9 cellular contexts compared by ENCODE assay signal in the genomic region with DNA sequence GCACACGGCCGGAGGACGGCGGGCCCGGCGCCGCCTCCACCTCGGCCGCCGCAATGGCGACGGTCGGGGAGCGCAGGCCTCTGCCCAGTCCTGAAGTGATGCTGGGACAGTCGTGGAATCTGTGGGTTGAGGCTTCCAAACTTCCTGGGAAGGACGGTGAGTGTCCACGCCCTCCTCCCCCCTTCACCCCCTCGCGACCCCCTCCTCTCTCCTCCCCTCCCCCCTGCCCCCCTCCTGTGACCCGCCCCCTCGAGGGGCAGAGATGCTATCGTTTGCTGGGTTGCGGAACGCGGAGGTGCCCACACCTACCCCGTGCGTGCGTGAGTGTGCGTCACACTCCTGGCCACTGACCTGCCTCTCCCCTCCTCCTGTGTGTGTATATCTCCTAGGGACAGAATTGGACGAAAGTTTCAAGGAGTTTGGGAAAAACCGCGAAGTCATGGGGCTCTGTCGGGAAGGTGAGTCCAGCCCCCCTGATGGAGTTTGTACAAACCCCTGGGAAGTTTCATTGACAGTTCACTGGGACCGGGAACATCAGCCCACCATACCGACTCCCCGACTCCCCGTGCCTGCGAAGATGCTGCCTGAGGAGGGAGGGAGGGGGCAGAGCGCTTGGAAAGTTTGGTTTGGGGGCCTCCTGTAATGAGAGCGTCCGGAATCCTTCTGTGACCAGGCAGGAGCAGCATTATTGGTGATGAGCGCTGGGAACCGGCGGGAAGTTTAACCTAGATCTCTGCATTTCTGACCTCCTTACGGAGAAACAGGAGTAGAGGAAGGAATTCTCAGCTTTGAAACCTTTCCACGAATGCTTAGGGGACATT. TPM values are rescaled to one million over a fixed set of nuclear protein-coding genes. Genes with fewer than 3 reads are reported as not detected.
DNase-seq lines count a peak whose midpoint lies in the region; ATAC-seq and TF ChIP-seq lines count a peak whose summit lies in the region.
"Had no signal": no experiment of that assay in that cellular context is flagged by ENCODE, and none has a peak within 500 bp of the region (broad histone marks: within the 10 kb centered on the region; RNA-seq: fewer than 3 reads in every experiment).

No MANE protein-coding gene starts in this region.

- peak overlapping the region; percentile 93 for H3K9ac ChIP-seq in trophoblast cell (ENCODE audit: low read length)

- no peaks in the 10 kb centered on the region for H3K9me2 ChIP-seq in DOHH2 (replicated peaks; ENCODE audit: control insufficient read depth, low read length)

- peak; percentile 74 for ATAC-seq in Panc1

- peak overlapping the region; percentile 96 for H4K8ac ChIP-seq in trophoblast cell (ENCODE audit: low read depth, low read length)

- H2BK120ac ChIP-seq in trophoblast cell (ENCODE audit: insufficient read depth, low read length, poor library complexity): peak overlapping the region; percentile 95

- in situ Hi-C loops in Panc1 (cut with HindIII; ENCODE audit: low pct_unique_long_range_greater_than_20kb, low sequenced_read_pairs): no loop called here

- BruUV-seq in Panc1 (replicated peaks; lab: Mats Ljungman, UMichigan): no TSS peak

- H3K14ac ChIP-seq in trophoblast cell (ENCODE audit: low read length): peak overlapping the region; percentile 100

- H2AK5ac ChIP-seq in trophoblast cell (ENCODE audit: low read length): peak overlapping the region; percentile 95

- H2BK12ac ChIP-seq in trophoblast cell (ENCODE audit: low read length): no peak overlapping the region

- POLR2A ChIA-PET in Panc1 (lab: Charles Lee): no interaction called here

- H3K4ac ChIP-seq in trophoblast cell (ENCODE audit: low read depth, low read length): peak overlapping the region; percentile 89

- H3K79me1 ChIP-seq in trophoblast cell (ENCODE audit: low read length): peaks cover 12% of the 10 kb centered on the region

- peak overlapping the region; percentile 97 for H4K91ac ChIP-seq in trophoblast cell (ENCODE audit: low read depth, low read length)

- no peaks in the 10 kb centered on the region for H3K27me3 ChIP-seq in DOHH2 (ENCODE audit: control insufficient read depth, low read length)
- no peaks in the 10 kb centered on the region for H3K27me3 ChIP-seq in Panc1 (ENCODE audit: control insufficient read depth, insufficient read depth, low read length)
- no peaks in the 10 kb centered on the region for H3K27me3 ChIP-seq in trophoblast cell (ENCODE audit: insufficient read depth, low read length)

- 0 out of 2 replicates have a peak, but pooled peaks cover 3% of the 10 kb centered on the region for H4K20me1 ChIP-seq in DOHH2 (ENCODE audit: control insufficient read depth, insufficient read depth, low read depth, low read length)

- H3K4me2 ChIP-seq in DOHH2 (ENCODE audit: low read length): peak overlapping the region; percentile 94
- peak overlapping the region; percentile 66 for H3K4me2 ChIP-seq in trophoblast cell (ENCODE audit: low read length)

- intact Hi-C loops in Panc1 (cut with micrococcal nuclease; ENCODE audit: unreplicated experiment): no loop called here

- H2BK5ac ChIP-seq in trophoblast cell (ENCODE audit: low read depth, low read length, poor library complexity): peak overlapping the region; percentile 98

- peak overlapping the region; percentile 99 for H2AFZ ChIP-seq in trophoblast cell (ENCODE audit: insufficient read depth, low read length, poor library complexity)

- H3K4me3 ChIP-seq in DOHH2 (ENCODE audit: low read length): peak overlapping the region; percentile 84
- H3K4me3 ChIP-seq in HFF-Myc (replicated peaks; ENCODE audit: low read depth, low read length): peak overlapping the region; percentile 61
- H3K4me3 ChIP-seq in Panc1 (ENCODE audit: low read depth in 2 of 2, low read length in 2 of 2): peak overlapping the region; percentile 58 to 70
- H3K4me3 ChIP-seq in trophoblast cell (ENCODE audit: low read depth, low read length): peak overlapping the region; percentile 93
- H3K4me3 ChIP-seq in urinary bladder (ENCODE audit: low read depth, low read length): peak overlapping the region; percentile 87

- H3K27ac ChIP-seq in DOHH2 (ENCODE audit: low read depth, low read length): 0 out of 2 replicates have a peak overlapping the region, but pooled peaks have one; percentile 72
- peak overlapping the region; percentile 65; the same call in 1 of the 2 replicates for H3K27ac ChIP-seq in Panc1 (ENCODE audit: low read length)
- H3K27ac ChIP-seq in trophoblast cell (ENCODE audit: low read depth, low read length): peak overlapping the region; percentile 96
- peak overlapping the region; percentile 97 for H3K27ac ChIP-seq in urinary bladder (ENCODE audit: low read depth)

- CTCF ChIA-PET in Panc1 (lab: Charles Lee): interaction anchor here (0.5 kb wide), 1 partner anchor 65 kb away, joined by 10 read pairs; no protein-coding TSS in a partner anchor

- TF ChIP-seq CTCF in DOHH2 (IDR thresholded peaks at IDR 0.05; ENCODE audit: low read depth, low read length, poor library complexity, severe bottlenecking) (no peak), HFF-Myc (IDR thresholded peaks at IDR 0.05; ENCODE audit: low read depth, low read length, missing control alignments) (no peak), Panc1 (IDR thresholded peaks at IDR 0.05) (no peak)

- peak overlapping the region; percentile 96 for H4K12ac ChIP-seq in trophoblast cell (ENCODE audit: low read depth, low read length)

- peaks cover 48% of the 10 kb centered on the region for H3K36me3 ChIP-seq in DOHH2 (ENCODE audit: control insufficient read depth, low read length)
- no peaks in the 10 kb centered on the region for H3K36me3 ChIP-seq in Panc1 (ENCODE audit: control insufficient read depth, insufficient read depth, low read length)
- H3K36me3 ChIP-seq in trophoblast cell (ENCODE audit: control insufficient read depth in 1 of 2, insufficient read depth in 2 of 2, low read length in 2 of 2): peaks cover 10 to 18% of the 10 kb centered on the region in 2 experiments
- no peaks in the 10 kb centered on the region for H3K36me3 ChIP-seq in urinary bladder (ENCODE audit: insufficient read depth)

- H3F3A ChIP-seq in DOHH2 (ENCODE audit: control insufficient read depth, insufficient read depth): peaks cover 31% of the 10 kb centered on the region

- peak overlapping the region; percentile 100 for H3K18ac ChIP-seq in trophoblast cell (ENCODE audit: low read length)

- DNase-seq in HFF-Myc (ENCODE audit: extremely low read depth, low read depth) (no peak), Panc1 (ENCODE audit: low read depth, low spot score) (no peak), glomerular visceral epithelial cell (ENCODE audit: extremely low spot score) (peak; percentile 58), trophoblast cell (peak; percentile 65 to 76), NCI-H1048 (lab: John Stamatoyannopoulos, UW) (no peak)
- peak in 3 of 4 experiments; percentile 3 to 32 (median 13) for DNase-seq in activated naive CD4-positive, alpha-beta T cell (lab: John Stamatoyannopoulos, UW)

- H3K79me2 ChIP-seq in DOHH2 (ENCODE audit: control insufficient read depth, low read length) (peaks cover 46% of the 10 kb centered on the region), trophoblast cell (ENCODE audit: control insufficient read depth, insufficient read depth, low read length, poor library complexity) (peaks cover 12% of the 10 kb centered on the region)

- no peaks in the 10 kb centered on the region for H3K9me3 ChIP-seq in DOHH2 (ENCODE audit: control insufficient read depth, insufficient read depth, low read length)
- H3K9me3 ChIP-seq in Panc1 (ENCODE audit: control insufficient read depth, insufficient read depth, low read depth, low read length): no peaks in the 10 kb centered on the region
- H3K9me3 ChIP-seq in trophoblast cell (ENCODE audit: insufficient read depth, low read depth, low read length): no peaks in the 10 kb centered on the region

- H3K4me1 ChIP-seq in DOHH2 (ENCODE audit: control insufficient read depth, low read length): peaks cover 30% of the 10 kb centered on the region
- H3K4me1 ChIP-seq in Panc1 (ENCODE audit: control insufficient read depth, insufficient read depth, low read length): peaks cover 16% of the 10 kb centered on the region
- H3K4me1 ChIP-seq in trophoblast cell (ENCODE audit: control insufficient read depth in 1 of 2, insufficient read depth in 2 of 2, low read length in 2 of 2): peaks cover 2 to 4% of the 10 kb centered on the region in 2 experiments
- no peaks in the 10 kb centered on the region for H3K4me1 ChIP-seq in urinary bladder (ENCODE audit: insufficient read depth)

- WGBS in trophoblast cell (ENCODE audit: extremely low coverage, insufficient coverage, insufficient read length): no CpG with 5 or more reads among the region's 46 CpGs
- WGBS in urinary bladder: 4% methylated on average over 46 of the region's 46 CpGs

- no peak overlapping the region for H3K23ac ChIP-seq in trophoblast cell (ENCODE audit: low read length)

RNA-seq across cellular contexts. Expression of a gene that starts 0.8 kb away (rescaled TPM):
- total RNA-seq in Panc1 (2021; ENCODE audit: unreplicated experiment): not detected
- not detected for polyA plus RNA-seq in Panc1 (2012; ENCODE audit: insufficient read length)
- 0.96 and 1.1 TPM in 2 replicates for polyA plus RNA-seq in trophoblast cell (2013)
- total RNA-seq in urinary bladder: not detected
- polyA plus RNA-seq in urinary bladder: not detected
- total RNA-seq: dermis microvascular lymphatic vessel endothelial cell had no signal

RNA-seq across cellular contexts. Expression of a gene that starts 49.3 kb away (rescaled TPM):
- total RNA-seq in Panc1 (2021; ENCODE audit: unreplicated experiment): 17.3 TPM
- 8.8 TPM for polyA plus RNA-seq in Panc1 (2012; ENCODE audit: insufficient read length)
- 28.9 and 29.8 TPM in 2 replicates for polyA plus RNA-seq in trophoblast cell (2013)
- total RNA-seq in urinary bladder: 27.0 TPM
- polyA plus RNA-seq in urinary bladder: 6.2 TPM

RNA-seq across cellular contexts. Expression of a gene that starts 49.4 kb away (rescaled TPM):
- total RNA-seq in Panc1 (2021; ENCODE audit: unreplicated experiment) (64.3 TPM), urinary bladder (51.2 TPM)
- 38.9 TPM for polyA plus RNA-seq in Panc1 (2012; ENCODE audit: insufficient read length)
- polyA plus RNA-seq in trophoblast cell (2013): 75.7 and 78.6 TPM in 2 replicates
- 63.5 TPM for polyA plus RNA-seq in urinary bladder

Comparison
In these comparisons a context has a peak if more than half of its experiments do, and no peak if none do; other contexts are left out.
1. DNase-seq: peak in activated naive CD4-positive, alpha-beta T cell (3 of 4), glomerular visceral epithelial cell (single experiment) and trophoblast cell (2 of 2); none in HFF-Myc (single experiment), Panc1 (single experiment) and NCI-H1048 (single experiment).
2. Peak in every context shown above with its lines, with median percentiles within 50 percentile points of each other: H3K27ac ChIP-seq and H3K4me3 ChIP-seq.